In genomic region chr1:194908643-194909042, GRCh38 we compare ENCODE assay signal across 25 cellular contexts.
"Had no signal": no experiment of that assay in that cellular context is flagged by ENCODE, and none has a peak within 500 bp of the region (broad histone marks: within the 10 kb centered on the region; RNA-seq: fewer than 3 reads in every experiment).

No MANE protein-coding gene starts in this region.

- ATAC-seq: activated CD4-positive, CD25-positive, alpha-beta regulatory T cell treated with anti-CD3 and anti-CD28 coated beads, Interleukin-2, amount 50 U/mL, for 24 hours; body of pancreas; foreskin keratinocyte; heart right ventricle; natural killer cell treated with Interleukin-12 subunit alpha and Interleukin-12 subunit beta and Interleukin-15 and Interleukin-18, amount 100 ng/mL, for 72 hours; right lobe of liver; T-helper 17 cell had no signal

- H3K9me3 ChIP-seq: body of pancreas, heart right ventricle, left ventricle myocardium inferior, right lobe of liver, uterus had no signal

- H3K27me3 ChIP-seq: body of pancreas, foreskin keratinocyte, heart right ventricle, right lobe of liver, uterus had no signal

- H3K4me1 ChIP-seq: body of pancreas, foreskin keratinocyte, heart right ventricle, left ventricle myocardium inferior, right lobe of liver, uterus had no signal

- DNase-seq: activated CD4-positive, alpha-beta T cell treated with anti-CD3 and anti-CD28 coated beads for 48 hours; activated CD4-positive, alpha-beta T cell treated with anti-CD3 and anti-CD28 coated beads, Interleukin-2, amount 50 U/mL, for 48 hours; activated CD8-positive, alpha-beta memory T cell treated with anti-CD3 and anti-CD28 coated beads for 24 hours; activated gamma-delta T cell; activated naive CD4-positive, alpha-beta T cell treated with anti-CD3 and anti-CD28 coated beads, Interleukin-2, amount 50 U/mL, for 16 hours; body of pancreas; effector memory CD4-positive, alpha-beta T cell; erythroblast; foreskin keratinocyte; heart right ventricle; islet precursor cell; left ventricle myocardium inferior; mesendoderm; right lobe of liver; stimulated activated CD4-positive, alpha-beta T cell treated with anti-CD3 and anti-CD28 coated beads, Interleukin-12 subunit alpha, Interleukin-12 subunit beta, amount 100 ng/mL, for 4 hours; stimulated activated CD4-positive, alpha-beta T cell treated with anti-CD3 and anti-CD28 coated beads, Interleukin-4, amount 100 ng/mL, for 1 hour; substantia nigra; T-helper 17 cell; T1000; uterus; WERI-Rb-1 had no signal

- H3K36me3 ChIP-seq: heart right ventricle, left ventricle myocardium inferior, right lobe of liver, uterus, WERI-Rb-1 had no signal

- H3K27ac ChIP-seq: body of pancreas, foreskin keratinocyte, heart right ventricle, left ventricle myocardium inferior, right lobe of liver, skin epidermis, uterus, WERI-Rb-1 had no signal

- H3K4me3 ChIP-seq: body of pancreas, heart right ventricle, left ventricle myocardium inferior, lung, right lobe of liver, skin epidermis, uterus had no signal
